Comparison of ENCODE assay signal across 1 cellular context in the genomic region with DNA sequence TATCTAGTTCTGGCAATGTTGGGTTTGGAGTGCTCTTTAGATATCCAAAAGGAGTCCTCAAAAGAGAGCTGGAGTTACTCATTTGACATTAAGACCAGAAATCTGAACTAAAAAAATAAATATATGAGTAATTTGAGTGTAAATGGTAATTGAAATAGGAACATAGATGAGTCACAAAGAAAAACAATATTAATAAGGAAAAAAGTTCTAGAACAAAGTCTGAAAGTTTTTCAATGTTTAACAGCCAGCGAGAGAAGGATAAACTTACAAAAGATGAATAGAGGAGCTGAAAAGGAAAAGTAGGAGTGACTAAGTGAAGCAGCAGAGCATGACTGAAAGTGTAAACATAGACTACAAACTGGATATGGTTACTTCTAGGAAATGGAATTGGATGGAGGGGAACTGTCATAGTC.
TF ChIP-seq lines count a peak whose summit lies in the region.

No MANE protein-coding gene starts in this region.

TF ChIP-seq in endothelial cell of umbilical vein, 7 proteins besides CTCF, POLR2A, EP300 and RAD21:
- TF ChIP-seq, protein P1, sequence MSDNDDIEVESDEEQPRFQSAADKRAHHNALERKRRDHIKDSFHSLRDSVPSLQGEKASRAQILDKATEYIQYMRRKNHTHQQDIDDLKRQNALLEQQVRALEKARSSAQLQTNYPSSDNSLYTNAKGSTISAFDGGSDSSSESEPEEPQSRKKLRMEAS (IDR thresholded peaks at IDR 0.05; ENCODE audit: insufficient read depth, insufficient read length) = no peak
- TF ChIP-seq FOS (IDR thresholded peaks at IDR 0.05; ENCODE audit: borderline replicate concordance, insufficient read depth, low read length) = peak; percentile 67
